ENCODE assay signal across 22 cellular contexts in genomic region chr3:184781801-184782200, GRCh38. TPM values are rescaled to one million over a fixed set of nuclear protein-coding genes. Genes with fewer than 3 reads are reported as not detected.
DNase-seq lines count a peak whose midpoint lies in the region; ATAC-seq and TF ChIP-seq lines count a peak whose summit lies in the region.
"Had no signal": no experiment of that assay in that cellular context is flagged by ENCODE, and none has a peak within 500 bp of the region (broad histone marks: within the 10 kb centered on the region; RNA-seq: fewer than 3 reads in every experiment).

No MANE protein-coding gene starts in this region.

- no peak overlapping the region; the same call in 1 of the 2 replicates for H2AK5ac ChIP-seq in IMR-90 (ENCODE audit: low read depth, low read length)

- no peak overlapping the region for H2BK5ac ChIP-seq in IMR-90 (ENCODE audit: low read depth, low read length, poor library complexity, severe bottlenecking)

- H3K4ac ChIP-seq in IMR-90 (ENCODE audit: low read depth, low read length) = peak overlapping the region; percentile 35; the same call in 1 of the 2 replicates

- H4K20me1 ChIP-seq in BLaER1 treated with 17β-estradiol and CSF1 and Interleukin-3, amounts not matched to agents 10 nM and 100 nM = no peaks in the 10 kb centered on the region
- no peaks in the 10 kb centered on the region for H4K20me1 ChIP-seq in IMR-90 (ENCODE audit: insufficient read depth, low read length)
- H4K20me1 ChIP-seq in neural progenitor cell (ENCODE audit: low read depth) = no peaks in the 10 kb centered on the region

- no peak overlapping the region for H3K4me3 ChIP-seq in BLaER1 treated with 17β-estradiol and CSF1 and Interleukin-3, amounts not matched to agents 10 nM and 100 nM
- no peak overlapping the region for H3K4me3 ChIP-seq in IMR-90 (ENCODE audit: insufficient read depth, low read depth, low read length)
- no peak overlapping the region for H3K4me3 ChIP-seq in adipocyte (ENCODE audit: low read length)
- no peak overlapping the region for H3K4me3 ChIP-seq in neural progenitor cell

- peaks cover 57% of the 10 kb centered on the region for H3K4me1 Mint-ChIP-seq in neural progenitor cell

- H3K9ac ChIP-seq in BLaER1 treated with 17β-estradiol and CSF1 and Interleukin-3, amounts not matched to agents 10 nM and 100 nM = no peak overlapping the region
- H3K9ac ChIP-seq in IMR-90 (ENCODE audit: low read depth, low read length) = no peak overlapping the region
- H3K9ac ChIP-seq in adipocyte (ENCODE audit: low read length) = no peak overlapping the region
- H3K9ac ChIP-seq in neural progenitor cell = no peak overlapping the region

- peak overlapping the region; percentile 82; the same call in 1 of the 2 replicates for H2BK20ac ChIP-seq in IMR-90 (ENCODE audit: low read depth, low read length)

- H2AFZ ChIP-seq in IMR-90 (replicated peaks; ENCODE audit: low read length, poor library complexity) (peak overlapping the region; percentile 0), neural progenitor cell (replicated peaks) (no peak overlapping the region)

- H3K36me3 Mint-ChIP-seq in neural progenitor cell = no peaks in the 10 kb centered on the region

- DNase-seq in IMR-90 (no peak), adipocyte (ENCODE audit: low read depth) (peak; percentile 20), neural progenitor cell (ENCODE audit: low spot score) (peak; percentile 73), COLO668 (lab: John Stamatoyannopoulos, UW; ENCODE audit: unreplicated experiment) (no peak), DMS153 (lab: John Stamatoyannopoulos, UW) (no peak), anterior cingulate cortex (lab: John Stamatoyannopoulos, UW) (no peak)
- DNase-seq: BE2C; Caco-2; CD4-positive, alpha-beta T cell; DMS 273 treated with DMSO at 0.1 percent for 48 hours; DND-41; GOT3; Kasumi-1; NCI-H1694; NCI-H2081 treated with DMSO at 0.1 percent for 48 hours; NCI-H226; NCI-H510A treated with DMSO at 0.1 percent for 48 hours; SW 1271; T-helper 17 cell had no signal

- POLR2A ChIA-PET in IMR-90 (lab: Charles Lee; ENCODE audit: unreplicated experiment) = no interaction called here

- H3K27me3 ChIP-seq in BLaER1 treated with 17β-estradiol and CSF1 and Interleukin-3, amounts not matched to agents 10 nM and 100 nM = peaks cover 0 to 10% (median 0%) of the 10 kb centered on the region in 11 experiments; a peak in 4 of 22 replicates
- H3K27me3 ChIP-seq in IMR-90 (ENCODE audit: control insufficient read depth, insufficient read depth, low read length) (no peaks in the 10 kb centered on the region), adipocyte (replicated peaks; ENCODE audit: control insufficient read depth, insufficient read depth, low read length) (peaks cover 9% of the 10 kb centered on the region), neural progenitor cell (no peaks in the 10 kb centered on the region)

- no peak overlapping the region for H2BK15ac ChIP-seq in IMR-90 (ENCODE audit: low read depth, low read length)

- dilution Hi-C loops in IMR-90 (cut with HindIII; ENCODE audit: low sequenced_read_pairs, unreplicated experiment) = no loop called here

- WGBS in IMR-90 (ENCODE audit: extremely low coverage in 2 of 2, insufficient read length in 1 of 2), 2 experiments = 100% methylated on average over 1 of the region's 4 CpGs; no CpG with 5 or more reads in 1 of the 2 experiments

- H3K36me3 ChIP-seq in BLaER1 treated with 17β-estradiol and CSF1 and Interleukin-3, amounts not matched to agents 10 nM and 100 nM = no peaks in the 10 kb centered on the region
- H3K36me3 ChIP-seq in IMR-90 (ENCODE audit: control insufficient read depth, insufficient read depth, low read length) = no peaks in the 10 kb centered on the region
- no peaks in the 10 kb centered on the region for H3K36me3 ChIP-seq in adipocyte (ENCODE audit: control insufficient read depth, insufficient read depth, low read length, severe bottlenecking)
- H3K36me3 ChIP-seq in neural progenitor cell = no peaks in the 10 kb centered on the region
- H3K36me3 ChIP-seq: BE2C had no signal

- H3F3A ChIP-seq in neural progenitor cell (ENCODE audit: low read depth) = peaks cover 4% of the 10 kb centered on the region

- ATAC-seq in IMR-90 (ENCODE audit: low read depth) = no peak
- ATAC-seq: HCT116, Right ventricle myocardium inferior, T-helper 17 cell had no signal

- H3K4me1 ChIP-seq in BLaER1 treated with 17β-estradiol and CSF1 and Interleukin-3, amounts not matched to agents 10 nM and 100 nM = peaks cover 45 to 89% (median 82%) of the 10 kb centered on the region in 10 experiments
- H3K4me1 ChIP-seq in IMR-90 (ENCODE audit: control insufficient read depth, insufficient read depth, low read length) (peaks cover 18% of the 10 kb centered on the region), adipocyte (ENCODE audit: control insufficient read depth, insufficient read depth, low read length) (peaks cover 14% of the 10 kb centered on the region), neural progenitor cell (peaks cover 15% of the 10 kb centered on the region)
- H3K4me1 ChIP-seq: BE2C, Caco-2 had no signal

- no peaks in the 10 kb centered on the region for H3K9me3 Mint-ChIP-seq in neural progenitor cell
- H3K9me3 Mint-ChIP-seq: CD4-positive, alpha-beta T cell had no signal

- no peak overlapping the region for H4K91ac ChIP-seq in IMR-90 (ENCODE audit: insufficient read depth, low read depth, low read length)

- H2AK9ac ChIP-seq in IMR-90 (replicated peaks; ENCODE audit: low read depth, low read length, poor library complexity) = no peak overlapping the region

- H3K56ac ChIP-seq in IMR-90 (ENCODE audit: extremely low read depth, insufficient read depth, low read length) = no peak overlapping the region

- peaks cover 22% of the 10 kb centered on the region for H3K9me1 ChIP-seq in IMR-90 (ENCODE audit: insufficient read depth, low read length)

- no peak overlapping the region for H4K8ac ChIP-seq in IMR-90 (ENCODE audit: low read depth in 2 of 2, low read length in 2 of 2)

- in situ Hi-C loops in IMR-90 (cut with MboI; ENCODE audit: low sequenced_read_pairs) = no loop called here

- H3K27ac Mint-ChIP-seq in neural progenitor cell = no peak overlapping the region
- H3K27ac Mint-ChIP-seq: CD4-positive, alpha-beta T cell; T-helper 17 cell had no signal

- H3K18ac ChIP-seq in IMR-90 (ENCODE audit: low read depth, low read length) = no peak overlapping the region

- H3K27ac ChIP-seq in BLaER1 treated with 17β-estradiol and CSF1 and Interleukin-3, amounts not matched to agents 10 nM and 100 nM = no peak overlapping the region; a peak in 1 of 22 replicates
- H3K27ac ChIP-seq in IMR-90 (ENCODE audit: insufficient read depth, low read length) (no peak overlapping the region), neural progenitor cell (no peak overlapping the region)

- CTCF ChIA-PET in IMR-90 (lab: Yijun Ruan, JAX) = interaction anchor here (1.4 to 2.0 kb wide), 2 partner anchors 20 to 221 kb away, joined by 3 to 11 read pairs; partner anchors contain the start of gene EPHB3

- H3K14ac ChIP-seq in IMR-90 (replicated peaks; ENCODE audit: low read depth, low read length) = 0 out of 2 replicates have a peak overlapping the region, but pooled peaks have one; percentile 14

- intact Hi-C loops in IMR-90 (cut with micrococcal nuclease) = no loop called here

- H3K9me3 ChIP-seq in BLaER1 treated with 17β-estradiol and CSF1 and Interleukin-3, amounts not matched to agents 10 nM and 100 nM (replicated peaks in 1 of 11) = no peaks in the 10 kb centered on the region
- H3K9me3 ChIP-seq in IMR-90 (ENCODE audit: control insufficient read depth, insufficient read depth, low read length) (no peaks in the 10 kb centered on the region), adipocyte (ENCODE audit: control insufficient read depth, low read length) (no peaks in the 10 kb centered on the region), neural progenitor cell (ENCODE audit: low read depth) (no peaks in the 10 kb centered on the region)
- H3K9me3 ChIP-seq: BE2C, Caco-2 had no signal

- peaks cover 8% of the 10 kb centered on the region for H3K27me3 Mint-ChIP-seq in neural progenitor cell (ENCODE audit: insufficient read depth, low read depth)

- H3K23ac ChIP-seq in IMR-90 (ENCODE audit: low read depth, low read length) = no peak overlapping the region

- no TSS peak for BruUV-seq in IMR-90 (replicated peaks; lab: Mats Ljungman, UMichigan)

- H3K79me1 ChIP-seq in IMR-90 (ENCODE audit: low read depth in 1 of 2, low read length in 2 of 2) = no peaks in the 10 kb centered on the region

- no peaks in the 10 kb centered on the region for H3K79me2 ChIP-seq in neural progenitor cell (ENCODE audit: low read depth)

- H4K5ac ChIP-seq in IMR-90 (ENCODE audit: low read depth, low read length) = no peak overlapping the region

- TF ChIP-seq RAD21 in IMR-90 (IDR thresholded peaks at IDR 0.05; ENCODE audit: low read length) = no peak

- no peak overlapping the region for H3K4me3 Mint-ChIP-seq in neural progenitor cell
- H3K4me3 Mint-ChIP-seq: CD4-positive, alpha-beta T cell; T-helper 17 cell had no signal

- no peak for TF ChIP-seq POLR2A in IMR-90 (IDR thresholded peaks at IDR 0.05; ENCODE audit: low read depth, low read length)

- H2BK120ac ChIP-seq in IMR-90 (ENCODE audit: low read depth, low read length) = peak overlapping the region; percentile 44; the same call in 1 of the 2 replicates

- no peak for TF ChIP-seq CTCF in IMR-90 (conservative IDR thresholded peaks at IDR 0.05; ENCODE audit: low read depth, low read length)
- no peak for TF ChIP-seq CTCF in neural progenitor cell (IDR thresholded peaks at IDR 0.05)

- H3K4me2 ChIP-seq in BLaER1 treated with 17β-estradiol and CSF1 and Interleukin-3, amounts not matched to agents 10 nM and 100 nM = peak overlapping the region in 8 of 11 experiments; percentile 6 to 96 (median 32); a peak in 11 of 22 replicates
- H3K4me2 ChIP-seq in IMR-90 (ENCODE audit: low read depth, low read length) (no peak overlapping the region), neural progenitor cell (no peak overlapping the region)

TF ChIP-seq in IMR-90, 13 proteins besides CTCF, POLR2A, EP300 and RAD21:
- no peak for TF ChIP-seq USF2 (IDR thresholded peaks at IDR 0.05; ENCODE audit: low read depth, low read length)

RNA-seq across cellular contexts. Expression of gene VPS8, which starts 30.2 kb away (rescaled TPM):
- total RNA-seq in IMR-90 (2012; rRNA removed) (52.5 and 56.1 TPM in 2 replicates), neural progenitor cell (ENCODE audit: low replicate concordance) (49.1 and 93.1 TPM in 2 replicates)
- 13.1 and 14.0 TPM in 2 replicates for polyA plus RNA-seq in IMR-90 (2012; rRNA removed)
- polyA plus RNA-seq in IMR-90 (2012; cell fraction: cytosol; rRNA removed) = 1.9 and 3.2 TPM in 2 replicates
- polyA plus RNA-seq in IMR-90 (2012; cell fraction: nucleus; rRNA removed; ENCODE audit: low replicate concordance) = 11.9 and 55.8 TPM in 2 replicates

Comparison
In these comparisons a context has a peak if more than half of its experiments do, and no peak if none do; other contexts are left out.
1. H3K4me2 ChIP-seq: peak in BLaER1 treated with 17β-estradiol and CSF1 and Interleukin-3, amounts not matched to agents 10 nM and 100 nM (8 of 11); none in IMR-90 (single experiment) and neural progenitor cell (single experiment).
2. DNase-seq: peak in adipocyte (single experiment) and neural progenitor cell (single experiment); none in IMR-90 (single experiment), COLO668 (single experiment), DMS153 (single experiment) and anterior cingulate cortex (0 of 58).